In genomic region chr2:207766697-207767460, GRCh38 we compare ENCODE assay signal across 1 cellular context.
TF ChIP-seq lines count a peak whose summit lies in the region.

No MANE protein-coding gene starts in this region.

TF ChIP-seq in HepG2, 621 proteins besides CTCF, POLR2A, EP300 and RAD21 (continued from another document):
- TF ChIP-seq MYPOP (CRISPR knock-in tag; IDR thresholded peaks at IDR 0.05) (0 out of 2 replicates have a peak, but pooled peaks have one; percentile 33), TBL1XR1 (IDR thresholded peaks at IDR 0.05; ENCODE audit: borderline replicate concordance, low read length, partially characterized antibody) (peak; percentile 7), AGO2 (optimal IDR thresholded peaks at IDR 0.05; ENCODE audit: low read depth, low read length) (peak; percentile 92), ZNF510 (CRISPR knock-in tag; IDR thresholded peaks at IDR 0.05; ENCODE audit: low read depth) (no peak), SP5 (CRISPR knock-in tag; IDR thresholded peaks at IDR 0.05; ENCODE audit: borderline replicate concordance, low read depth) (peak; percentile 44; the same call in 1 of the 2 replicates), ZNF746 (CRISPR knock-in tag; IDR thresholded peaks at IDR 0.05) (peak; percentile 48; the same call in 1 of the 2 replicates), ZNF574 (CRISPR knock-in tag; IDR thresholded peaks at IDR 0.05) (peak; percentile 25; the same call in 1 of the 2 replicates), ZNF619 (CRISPR knock-in tag; IDR thresholded peaks at IDR 0.05) (0 out of 2 replicates have a peak, but pooled peaks have one; percentile 23), ATF1 (CRISPR knock-in tag; IDR thresholded peaks at IDR 0.05) (no peak), ZNF749 (CRISPR knock-in tag; IDR thresholded peaks at IDR 0.05; ENCODE audit: borderline replicate concordance) (peak; percentile 85; the same call in 1 of the 2 replicates), ZC3H4 (CRISPR knock-in tag; IDR thresholded peaks at IDR 0.05; ENCODE audit: borderline replicate concordance) (no peak), TEAD3 (CRISPR knock-in tag; optimal IDR thresholded peaks at IDR 0.05; ENCODE audit: borderline replicate concordance) (peak; percentile 52), RBFOX2 (IDR thresholded peaks at IDR 0.05; ENCODE audit: low read depth, low read length) (peak; percentile 76), ZNF563 (CRISPR knock-in tag; IDR thresholded peaks at IDR 0.05) (peak; percentile 83), RERE (CRISPR knock-in tag; IDR thresholded peaks at IDR 0.05; ENCODE audit: low read depth) (no peak), POGK (CRISPR knock-in tag; conservative IDR thresholded peaks at IDR 0.05) (0 out of 2 replicates have a peak, but pooled peaks have one; percentile 59), POLR2G (IDR thresholded peaks at IDR 0.05; ENCODE audit: low read depth, low read length) (no peak), CSRNP1 (CRISPR knock-in tag; IDR thresholded peaks at IDR 0.05) (peak; percentile 11; the same call in 1 of the 2 replicates), ZNF709 (CRISPR knock-in tag; IDR thresholded peaks at IDR 0.05) (0 out of 2 replicates have a peak, but pooled peaks have one; percentile 62), PRMT3 (CRISPR knock-in tag; IDR thresholded peaks at IDR 0.05; ENCODE audit: borderline replicate concordance, low read depth) (0 out of 2 replicates have a peak, but pooled peaks have one; percentile 22), ZBTB7B (CRISPR knock-in tag; IDR thresholded peaks at IDR 0.05) (peak; percentile 54), ONECUT2 (CRISPR knock-in tag; IDR thresholded peaks at IDR 0.05) (peak; percentile 22; the same call in 1 of the 2 replicates), ZFX (CRISPR knock-in tag; IDR thresholded peaks at IDR 0.05; ENCODE audit: low read depth) (0 out of 2 replicates have a peak, but pooled peaks have one; percentile 15), ZNF800 (CRISPR knock-in tag; IDR thresholded peaks at IDR 0.05) (peak; percentile 2; the same call in 1 of the 2 replicates), TBP (CRISPR knock-in tag; IDR thresholded peaks at IDR 0.05) (no peak), MAF1 (CRISPR knock-in tag; IDR thresholded peaks at IDR 0.05; ENCODE audit: borderline replicate concordance) (no peak)
TF ChIP-seq in HepG2: peak in this region for 104.
